Comparison of ENCODE assay signal across 21 cellular contexts in genomic region chr6:124958149-124958548, GRCh38.
"Had no signal": no experiment of that assay in that cellular context is flagged by ENCODE, and none has a peak within 500 bp of the region (broad histone marks: within the 10 kb centered on the region; RNA-seq: fewer than 3 reads in every experiment).

No MANE protein-coding gene starts in this region.

- H3K9me3 ChIP-seq: gastroesophageal sphincter, right lobe of liver, uterus had no signal

- H2AFZ ChIP-seq: hepatocyte had no signal

- H3K27ac ChIP-seq: coronary artery, gastroesophageal sphincter, hepatocyte, right lobe of liver, skin epidermis, uterus had no signal

- H3K27me3 ChIP-seq: gastroesophageal sphincter, hepatocyte, right lobe of liver, uterus had no signal

- H3K4me2 ChIP-seq: hepatocyte had no signal

- DNase-seq: activated CD4-positive, alpha-beta T cell treated with anti-CD3 and anti-CD28 coated beads for 1 hour; activated CD4-positive, alpha-beta T cell treated with anti-CD3 and anti-CD28 coated beads, Interleukin-2, amount 10 ng/mL, durations not matched to agents 7 days and 5 days; activated CD8-positive, alpha-beta T cell treated with anti-CD3 and anti-CD28 coated beads for 36 hours; activated gamma-delta T cell treated with Interleukin-2 at 50 U/mL for 16 hours; activated naive CD8-positive, alpha-beta T cell treated with anti-CD3 and anti-CD28 coated beads, Interleukin-2, amount 50 U/mL, for 24 hours; activated T-cell treated with anti-CD3 and anti-CD28 coated beads, Interleukin-2, amount 50 U/mL, for 4 hours; effector memory CD8-positive, alpha-beta T cell; midbrain; natural killer cell; right lobe of liver; stimulated activated CD4-positive, alpha-beta T cell treated with anti-CD3 and anti-CD28 coated beads, Interleukin-4, amount 100 ng/mL, for 4 hours; stimulated activated CD8-positive, alpha-beta memory T cell treated with anti-CD3 and anti-CD28 coated beads, Interleukin-4, amount 100 ng/mL, for 48 hours; stimulated activated naive CD8-positive, alpha-beta T cell treated with anti-CD3 and anti-CD28 coated beads, Interleukin-15, amount 100 ng/mL, for 72 hours; substantia nigra; T-helper 17 cell; uterus had no signal

- H3K4me1 ChIP-seq: right lobe of liver, uterus had no signal

- H3K4me3 ChIP-seq: coronary artery, gastroesophageal sphincter, hepatocyte, right lobe of liver, skin epidermis, uterus had no signal

- ATAC-seq: activated CD8-positive, alpha-beta T cell treated with anti-CD3 and anti-CD28 coated beads for 36 hours; activated naive CD8-positive, alpha-beta T cell treated with anti-CD3 and anti-CD28 coated beads, Interleukin-2, amount 50 U/mL, for 24 hours; effector memory CD8-positive, alpha-beta T cell; gastroesophageal sphincter; natural killer cell; right lobe of liver; stimulated activated memory B cell treated with anti-CD40 and anti-IgM and Interleukin-4, amounts not matched to agents 10 μg/mL and 1 μg/mL and 100 μg/mL, for 72 hours; stimulated activated naive CD8-positive, alpha-beta T cell treated with anti-CD3 and anti-CD28 coated beads, Interleukin-15, amount 100 ng/mL, for 72 hours; T-helper 17 cell had no signal

- H3K36me3 ChIP-seq: gastroesophageal sphincter, right lobe of liver, uterus had no signal
